In the genomic region with DNA sequence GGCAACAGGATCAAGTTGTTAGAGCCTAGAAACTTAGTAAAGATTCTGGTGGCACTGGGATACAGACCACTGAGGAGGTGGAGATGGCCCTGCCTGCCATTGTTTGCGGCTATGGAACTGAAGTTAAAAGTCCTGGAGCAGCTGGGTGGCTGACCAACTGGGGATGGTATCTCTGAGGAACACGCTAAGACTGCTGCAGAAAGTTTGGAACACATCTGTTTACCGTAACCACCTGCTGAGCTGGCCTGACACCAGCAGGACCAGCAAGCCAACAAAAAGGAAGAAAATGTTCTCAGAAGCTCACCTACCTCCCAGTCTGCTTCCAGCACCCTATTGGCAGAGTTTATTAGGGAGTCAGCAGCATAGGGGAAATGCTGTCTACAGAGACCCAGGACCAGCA, we compare ENCODE assay signal across 1 cellular context.
TF ChIP-seq lines count a peak whose summit lies in the region.

No MANE protein-coding gene starts in this region.

TF ChIP-seq in H1, 55 proteins besides CTCF, POLR2A, EP300 and RAD21:
- TF ChIP-seq, protein P1, sequence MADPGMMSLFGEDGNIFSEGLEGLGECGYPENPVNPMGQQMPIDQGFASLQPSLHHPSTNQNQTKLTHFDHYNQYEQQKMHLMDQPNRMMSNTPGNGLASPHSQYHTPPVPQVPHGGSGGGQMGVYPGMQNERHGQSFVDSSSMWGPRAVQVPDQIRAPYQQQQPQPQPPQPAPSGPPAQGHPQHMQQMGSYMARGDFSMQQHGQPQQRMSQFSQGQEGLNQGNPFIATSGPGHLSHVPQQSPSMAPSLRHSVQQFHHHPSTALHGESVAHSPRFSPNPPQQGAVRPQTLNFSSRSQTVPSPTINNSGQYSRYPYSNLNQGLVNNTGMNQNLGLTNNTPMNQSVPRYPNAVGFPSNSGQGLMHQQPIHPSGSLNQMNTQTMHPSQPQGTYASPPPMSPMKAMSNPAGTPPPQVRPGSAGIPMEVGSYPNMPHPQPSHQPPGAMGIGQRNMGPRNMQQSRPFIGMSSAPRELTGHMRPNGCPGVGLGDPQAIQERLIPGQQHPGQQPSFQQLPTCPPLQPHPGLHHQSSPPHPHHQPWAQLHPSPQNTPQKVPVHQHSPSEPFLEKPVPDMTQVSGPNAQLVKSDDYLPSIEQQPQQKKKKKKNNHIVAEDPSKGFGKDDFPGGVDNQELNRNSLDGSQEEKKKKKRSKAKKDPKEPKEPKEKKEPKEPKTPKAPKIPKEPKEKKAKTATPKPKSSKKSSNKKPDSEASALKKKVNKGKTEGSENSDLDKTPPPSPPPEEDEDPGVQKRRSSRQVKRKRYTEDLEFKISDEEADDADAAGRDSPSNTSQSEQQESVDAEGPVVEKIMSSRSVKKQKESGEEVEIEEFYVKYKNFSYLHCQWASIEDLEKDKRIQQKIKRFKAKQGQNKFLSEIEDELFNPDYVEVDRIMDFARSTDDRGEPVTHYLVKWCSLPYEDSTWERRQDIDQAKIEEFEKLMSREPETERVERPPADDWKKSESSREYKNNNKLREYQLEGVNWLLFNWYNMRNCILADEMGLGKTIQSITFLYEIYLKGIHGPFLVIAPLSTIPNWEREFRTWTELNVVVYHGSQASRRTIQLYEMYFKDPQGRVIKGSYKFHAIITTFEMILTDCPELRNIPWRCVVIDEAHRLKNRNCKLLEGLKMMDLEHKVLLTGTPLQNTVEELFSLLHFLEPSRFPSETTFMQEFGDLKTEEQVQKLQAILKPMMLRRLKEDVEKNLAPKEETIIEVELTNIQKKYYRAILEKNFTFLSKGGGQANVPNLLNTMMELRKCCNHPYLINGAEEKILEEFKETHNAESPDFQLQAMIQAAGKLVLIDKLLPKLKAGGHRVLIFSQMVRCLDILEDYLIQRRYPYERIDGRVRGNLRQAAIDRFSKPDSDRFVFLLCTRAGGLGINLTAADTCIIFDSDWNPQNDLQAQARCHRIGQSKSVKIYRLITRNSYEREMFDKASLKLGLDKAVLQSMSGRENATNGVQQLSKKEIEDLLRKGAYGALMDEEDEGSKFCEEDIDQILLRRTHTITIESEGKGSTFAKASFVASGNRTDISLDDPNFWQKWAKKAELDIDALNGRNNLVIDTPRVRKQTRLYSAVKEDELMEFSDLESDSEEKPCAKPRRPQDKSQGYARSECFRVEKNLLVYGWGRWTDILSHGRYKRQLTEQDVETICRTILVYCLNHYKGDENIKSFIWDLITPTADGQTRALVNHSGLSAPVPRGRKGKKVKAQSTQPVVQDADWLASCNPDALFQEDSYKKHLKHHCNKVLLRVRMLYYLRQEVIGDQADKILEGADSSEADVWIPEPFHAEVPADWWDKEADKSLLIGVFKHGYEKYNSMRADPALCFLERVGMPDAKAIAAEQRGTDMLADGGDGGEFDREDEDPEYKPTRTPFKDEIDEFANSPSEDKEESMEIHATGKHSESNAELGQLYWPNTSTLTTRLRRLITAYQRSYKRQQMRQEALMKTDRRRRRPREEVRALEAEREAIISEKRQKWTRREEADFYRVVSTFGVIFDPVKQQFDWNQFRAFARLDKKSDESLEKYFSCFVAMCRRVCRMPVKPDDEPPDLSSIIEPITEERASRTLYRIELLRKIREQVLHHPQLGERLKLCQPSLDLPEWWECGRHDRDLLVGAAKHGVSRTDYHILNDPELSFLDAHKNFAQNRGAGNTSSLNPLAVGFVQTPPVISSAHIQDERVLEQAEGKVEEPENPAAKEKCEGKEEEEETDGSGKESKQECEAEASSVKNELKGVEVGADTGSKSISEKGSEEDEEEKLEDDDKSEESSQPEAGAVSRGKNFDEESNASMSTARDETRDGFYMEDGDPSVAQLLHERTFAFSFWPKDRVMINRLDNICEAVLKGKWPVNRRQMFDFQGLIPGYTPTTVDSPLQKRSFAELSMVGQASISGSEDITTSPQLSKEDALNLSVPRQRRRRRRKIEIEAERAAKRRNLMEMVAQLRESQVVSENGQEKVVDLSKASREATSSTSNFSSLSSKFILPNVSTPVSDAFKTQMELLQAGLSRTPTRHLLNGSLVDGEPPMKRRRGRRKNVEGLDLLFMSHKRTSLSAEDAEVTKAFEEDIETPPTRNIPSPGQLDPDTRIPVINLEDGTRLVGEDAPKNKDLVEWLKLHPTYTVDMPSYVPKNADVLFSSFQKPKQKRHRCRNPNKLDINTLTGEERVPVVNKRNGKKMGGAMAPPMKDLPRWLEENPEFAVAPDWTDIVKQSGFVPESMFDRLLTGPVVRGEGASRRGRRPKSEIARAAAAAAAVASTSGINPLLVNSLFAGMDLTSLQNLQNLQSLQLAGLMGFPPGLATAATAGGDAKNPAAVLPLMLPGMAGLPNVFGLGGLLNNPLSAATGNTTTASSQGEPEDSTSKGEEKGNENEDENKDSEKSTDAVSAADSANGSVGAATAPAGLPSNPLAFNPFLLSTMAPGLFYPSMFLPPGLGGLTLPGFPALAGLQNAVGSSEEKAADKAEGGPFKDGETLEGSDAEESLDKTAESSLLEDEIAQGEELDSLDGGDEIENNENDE (IDR thresholded peaks at IDR 0.05; ENCODE audit: insufficient replicate concordance, low read length) = no peak
- TF ChIP-seq ASH2L (IDR thresholded peaks at IDR 0.05; ENCODE audit: low read length) (no peak), CEBPB (IDR thresholded peaks at IDR 0.05; ENCODE audit: low read depth, low read length) (no peak), SIRT6 (IDR thresholded peaks at IDR 0.05; ENCODE audit: low read length) (no peak), RFX5 (IDR thresholded peaks at IDR 0.05; ENCODE audit: borderline replicate concordance, low read depth, low read length) (no peak), RBBP5 (IDR thresholded peaks at IDR 0.05; ENCODE audit: borderline replicate concordance, low read depth, low read length) (no peak), KDM5A (IDR thresholded peaks at IDR 0.05; ENCODE audit: low read length) (no peak), TAF1 (IDR thresholded peaks at IDR 0.05; ENCODE audit: low read depth, low read length) (no peak), RNF2 (IDR thresholded peaks at IDR 0.05; ENCODE audit: borderline replicate concordance, low read depth, low read length, missing control alignments, poor library complexity, severe bottlenecking) (no peak), SP4 (IDR thresholded peaks at IDR 0.05; ENCODE audit: low read length) (no peak), GTF2F1 (IDR thresholded peaks at IDR 0.05; ENCODE audit: borderline replicate concordance, low read depth, low read length) (no peak), SUZ12 (IDR thresholded peaks at IDR 0.05; ENCODE audit: low read length) (no peak), RXRA (IDR thresholded peaks at IDR 0.05; ENCODE audit: insufficient read depth, low read depth, low read length) (no peak), BRCA1 (IDR thresholded peaks at IDR 0.05; ENCODE audit: low read depth, low read length) (no peak), NRF1 (IDR thresholded peaks at IDR 0.05; ENCODE audit: low read depth, low read length) (no peak), SP1 (IDR thresholded peaks at IDR 0.05; ENCODE audit: low read depth, low read length) (no peak), HDAC2 (IDR thresholded peaks at IDR 0.05; ENCODE audit: borderline replicate concordance in 1 of 2, low read depth in 2 of 2, low read length in 2 of 2) (no peak), CBX8 (IDR thresholded peaks at IDR 0.05; ENCODE audit: borderline replicate concordance, low read depth, low read length) (no peak), HDAC6 (IDR thresholded peaks at IDR 0.05; ENCODE audit: low read depth, low read length) (no peak), SIX5 (IDR thresholded peaks at IDR 0.05; ENCODE audit: low read depth, low read length) (no peak)
